ENCODE assay signal across 15 cellular contexts in genomic region chr7:1608318-1608717, GRCh38. TPM values are rescaled to one million over a fixed set of nuclear protein-coding genes. Genes with fewer than 3 reads are reported as not detected.
DNase-seq lines count a peak whose midpoint lies in the region; ATAC-seq and TF ChIP-seq lines count a peak whose summit lies in the region.
"Had no signal": no experiment of that assay in that cellular context is flagged by ENCODE, and none has a peak within 500 bp of the region (broad histone marks: within the 10 kb centered on the region; RNA-seq: fewer than 3 reads in every experiment).

No MANE protein-coding gene starts in this region.

- H3K4me1 Mint-ChIP-seq in endodermal cell = no peaks in the 10 kb centered on the region
- H3K4me1 Mint-ChIP-seq: CD14-positive monocyte had no signal

- H3K27me3 ChIP-seq in BLaER1 treated with 17β-estradiol and CSF1 and Interleukin-3, amounts not matched to agents 10 nM and 100 nM = peaks cover 0 to 37% (median 3%) of the 10 kb centered on the region in 11 experiments; a peak in 9 of 22 replicates
- H3K27me3 ChIP-seq in endodermal cell (ENCODE audit: control insufficient read depth, insufficient read depth, low read length, poor library complexity, severe bottlenecking) = no peaks in the 10 kb centered on the region
- peaks cover 33% of the 10 kb centered on the region for H3K27me3 ChIP-seq in osteoblast (ENCODE audit: insufficient read depth, low read length)

- H3K9ac ChIP-seq in BLaER1 treated with 17β-estradiol and CSF1 and Interleukin-3, amounts not matched to agents 10 nM and 100 nM = no peak overlapping the region
- H3K9ac ChIP-seq in endodermal cell (ENCODE audit: extremely low read depth, low read length, poor library complexity, severe bottlenecking) = no peak overlapping the region
- H3K9ac ChIP-seq: GM23248 had no signal

- H2AFZ ChIP-seq in osteoblast (ENCODE audit: low read length) = no peak overlapping the region
- H2AFZ ChIP-seq: GM23248 had no signal

- no peak overlapping the region for H3K4me3 Mint-ChIP-seq in endodermal cell
- H3K4me3 Mint-ChIP-seq: CD14-positive monocyte; CD8-positive, alpha-beta T cell; H9 had no signal

- no peaks in the 10 kb centered on the region for H3K27me3 Mint-ChIP-seq in endodermal cell (ENCODE audit: insufficient read depth)

- no peaks in the 10 kb centered on the region for H3K9me3 Mint-ChIP-seq in endodermal cell
- H3K9me3 Mint-ChIP-seq: CD14-positive monocyte; CD8-positive, alpha-beta T cell; H9 had no signal

- peaks cover 0 to 4% (median 0%) of the 10 kb centered on the region in 11 experiments; a peak in 1 of 22 replicates for H4K20me1 ChIP-seq in BLaER1 treated with 17β-estradiol and CSF1 and Interleukin-3, amounts not matched to agents 10 nM and 100 nM
- no peaks in the 10 kb centered on the region for H4K20me1 ChIP-seq in osteoblast (ENCODE audit: insufficient read depth, low read length)

- H3K79me2 ChIP-seq in osteoblast (ENCODE audit: insufficient read depth, low read length) = no peaks in the 10 kb centered on the region

- H3K27ac Mint-ChIP-seq in endodermal cell = no peak overlapping the region
- H3K27ac Mint-ChIP-seq: CD8-positive, alpha-beta T cell had no signal

- no peaks in the 10 kb centered on the region for H3K9me3 ChIP-seq in BLaER1 treated with 17β-estradiol and CSF1 and Interleukin-3, amounts not matched to agents 10 nM and 100 nM (replicated peaks in 1 of 11)
- H3K9me3 ChIP-seq in KOPT-K1 (ENCODE audit: insufficient read depth, low read length, poor library complexity, severe bottlenecking) (no peaks in the 10 kb centered on the region), endodermal cell (ENCODE audit: control insufficient read depth, low read length) (no peaks in the 10 kb centered on the region), osteoblast (ENCODE audit: low read depth, low read length) (no peaks in the 10 kb centered on the region)

- DNase-seq in endodermal cell = peak; percentile 34
- DNase-seq in osteoblast (ENCODE audit: insufficient read length, low spot score, missing footprints) = peak; percentile 66
- no peak for DNase-seq in mesenteric fat pad (ENCODE audit: low spot score)
- DNase-seq: ACHN; CD8-positive, alpha-beta T cell; COR-L47; DND-41; GDM1; GM23248 had no signal

- H3K4me3 ChIP-seq in BLaER1 treated with 17β-estradiol and CSF1 and Interleukin-3, amounts not matched to agents 10 nM and 100 nM = no peak overlapping the region
- H3K4me3 ChIP-seq in endodermal cell (ENCODE audit: low read length) = no peak overlapping the region
- H3K4me3 ChIP-seq in osteoblast (ENCODE audit: insufficient read depth, low read length) = no peak overlapping the region
- H3K4me3 ChIP-seq: GM23248 had no signal

- ATAC-seq in GM21723 (IDR thresholded peaks at IDR 0.05; ENCODE audit: unreplicated experiment) (no peak), GM21529 (IDR thresholded peaks at IDR 0.05; ENCODE audit: unreplicated experiment) (no peak)
- ATAC-seq: CD8-positive, alpha-beta T cell had no signal

- TF ChIP-seq CTCF in endodermal cell (conservative IDR thresholded peaks at IDR 0.05) (no peak), osteoblast (IDR thresholded peaks at IDR 0.05; ENCODE audit: extremely low read depth, low read depth, low read length) (no peak)

- WGBS in endodermal cell (ENCODE audit: insufficient coverage in 1 of 2, insufficient read length in 1 of 2), 2 experiments = 91 to 94% methylated on average over 6 to 8 of the region's 8 CpGs

- H3K27ac ChIP-seq in BLaER1 treated with 17β-estradiol and CSF1 and Interleukin-3, amounts not matched to agents 10 nM and 100 nM = no peak overlapping the region
- H3K27ac ChIP-seq in KOPT-K1 (ENCODE audit: low read depth, low read length, poor library complexity, severe bottlenecking) = peak overlapping the region; percentile 44
- H3K27ac ChIP-seq in endodermal cell (ENCODE audit: low read depth, low read length) = no peak overlapping the region
- H3K27ac ChIP-seq in osteoblast (ENCODE audit: low read depth, low read length) = no peak overlapping the region
- H3K27ac ChIP-seq: GM23248 had no signal

- H3K4me2 ChIP-seq in BLaER1 treated with 17β-estradiol and CSF1 and Interleukin-3, amounts not matched to agents 10 nM and 100 nM = peak overlapping the region in 8 of 11 experiments; percentile 14 to 63 (median 46); a peak in 13 of 22 replicates
- H3K4me2 ChIP-seq in osteoblast (ENCODE audit: insufficient read depth, low read length) = no peak overlapping the region

- H3K36me3 ChIP-seq in BLaER1 treated with 17β-estradiol and CSF1 and Interleukin-3, amounts not matched to agents 10 nM and 100 nM = no peaks in the 10 kb centered on the region
- no peaks in the 10 kb centered on the region for H3K36me3 ChIP-seq in KOPT-K1 (ENCODE audit: insufficient read depth, low read length)
- H3K36me3 ChIP-seq in endodermal cell (ENCODE audit: control insufficient read depth, insufficient read depth, low read length) = no peaks in the 10 kb centered on the region
- no peaks in the 10 kb centered on the region for H3K36me3 ChIP-seq in osteoblast (ENCODE audit: insufficient read depth, low read length)

- H3K36me3 Mint-ChIP-seq in endodermal cell (ENCODE audit: low read depth) = no peaks in the 10 kb centered on the region
- H3K36me3 Mint-ChIP-seq: CD14-positive monocyte; CD8-positive, alpha-beta T cell had no signal

- H3K4me1 ChIP-seq in BLaER1 treated with 17β-estradiol and CSF1 and Interleukin-3, amounts not matched to agents 10 nM and 100 nM = peaks cover 20 to 63% (median 48%) of the 10 kb centered on the region in 10 experiments
- H3K4me1 ChIP-seq in endodermal cell (ENCODE audit: control insufficient read depth, insufficient read depth, low read length) (no peaks in the 10 kb centered on the region), osteoblast (ENCODE audit: insufficient read depth, low read length) (peaks cover 3% of the 10 kb centered on the region)

RNA-seq across cellular contexts. Expression of gene PSMG3, which starts 38.5 kb away (rescaled TPM):
- total RNA-seq in endodermal cell = 10 to 100 TPM; 30.1 to 44.3 TPM
- 30.0 TPM for polyA plus RNA-seq in endodermal cell (2013, experiment 1 of 2)
- 30.2 TPM for polyA plus RNA-seq in endodermal cell (2013, experiment 2 of 2)
- total RNA-seq in osteoblast = 32.1 and 38.7 TPM in 2 replicates
- total RNA-seq in mesenteric fat pad = 17.8 TPM

RNA-seq across cellular contexts. Expression of gene TMEM184A, which starts 52.3 kb away (rescaled TPM):
- total RNA-seq in endodermal cell (1 to 10 TPM; 4.6 to 5.1 TPM), osteoblast (under 0.01 TPM in 2 replicates), mesenteric fat pad (0.16 TPM)
- 0.43 TPM for polyA plus RNA-seq in endodermal cell (2013, experiment 1 of 2)
- 1.1 TPM for polyA plus RNA-seq in endodermal cell (2013, experiment 2 of 2)
- total RNA-seq: CD8-positive, alpha-beta T cell; GM23248 had no signal
- polyA plus RNA-seq: CD14-positive monocyte, GM23248 had no signal
